8 cellular contexts compared by ENCODE assay signal in the genomic region with DNA sequence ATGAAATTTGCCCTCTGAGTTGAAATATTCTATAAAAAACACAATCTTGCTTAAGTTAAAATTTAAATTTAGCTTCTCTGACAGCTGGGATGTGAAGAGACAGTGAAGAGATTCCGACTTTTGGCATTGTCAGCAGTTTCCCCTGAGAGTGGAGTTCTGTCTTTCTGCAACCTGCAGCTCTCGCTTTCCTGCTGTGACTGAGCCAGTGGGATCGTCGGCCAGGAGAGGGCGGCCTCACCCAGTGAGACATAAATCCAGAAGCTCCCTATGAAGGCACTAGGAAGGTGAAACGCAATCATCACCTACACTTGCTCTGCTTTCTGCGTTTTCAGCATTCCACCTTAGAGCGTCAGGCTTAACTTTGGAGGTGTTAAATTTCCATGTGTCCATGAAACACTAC.
DNase-seq lines count a peak whose midpoint lies in the region; ATAC-seq and TF ChIP-seq lines count a peak whose summit lies in the region.

No MANE protein-coding gene starts in this region.

- peak; percentile 71 for DNase-seq in left kidney (ENCODE audit: low read depth, low spot score)
- no peak for DNase-seq in GDM1 (lab: John Stamatoyannopoulos, UW)
- no peak for DNase-seq in T-helper 2 cell treated with Interferon-gamma antibody and Interleukin-4, amounts not matched to agents 5 μg/mL and 100 μg/mL, for 36 hours (ENCODE audit: low spot score)

- H4K20me1 ChIP-seq in DOHH2 (ENCODE audit: control insufficient read depth, insufficient read depth, low read depth, low read length): no peaks in the 10 kb centered on the region

- H3K4me3 ChIP-seq in DOHH2 (ENCODE audit: low read length): no peak overlapping the region
- no peak overlapping the region for H3K4me3 ChIP-seq in WI38 (ENCODE audit: low read depth, low read length)

- no peaks in the 10 kb centered on the region for H3K9me3 Mint-ChIP-seq in T-helper 2 cell treated with Interferon-gamma antibody and Interleukin-4, amounts not matched to agents 5 μg/mL and 100 μg/mL, for 36 hours

- no peak overlapping the region for H3K4me2 ChIP-seq in DOHH2 (ENCODE audit: low read length)

- H3K36me3 ChIP-seq in DOHH2 (ENCODE audit: control insufficient read depth, low read length): no peaks in the 10 kb centered on the region

- no peaks in the 10 kb centered on the region for H3K4me1 ChIP-seq in DOHH2 (ENCODE audit: control insufficient read depth, low read length)

- no peaks in the 10 kb centered on the region for H3K4me1 Mint-ChIP-seq in T-helper 2 cell treated with Interferon-gamma antibody and Interleukin-4, amounts not matched to agents 5 μg/mL and 100 μg/mL, for 36 hours (ENCODE audit: low read depth)

- H3K27me3 Mint-ChIP-seq in T-helper 2 cell treated with Interferon-gamma antibody and Interleukin-4, amounts not matched to agents 5 μg/mL and 100 μg/mL, for 36 hours (ENCODE audit: low read depth): no peaks in the 10 kb centered on the region

- H3K9me3 ChIP-seq in DOHH2 (ENCODE audit: control insufficient read depth, insufficient read depth, low read length): no peaks in the 10 kb centered on the region

- ATAC-seq in GM18519 (IDR thresholded peaks at IDR 0.05; ENCODE audit: low FRiP score, unreplicated experiment): no peak
- ATAC-seq in HG02759 (IDR thresholded peaks at IDR 0.05; ENCODE audit: unreplicated experiment): no peak

- no peaks in the 10 kb centered on the region for H3K36me3 Mint-ChIP-seq in T-helper 2 cell treated with Interferon-gamma antibody and Interleukin-4, amounts not matched to agents 5 μg/mL and 100 μg/mL, for 36 hours (ENCODE audit: low read depth)

- H3K9me2 ChIP-seq in DOHH2 (replicated peaks; ENCODE audit: control insufficient read depth, low read length): no peaks in the 10 kb centered on the region

- H3K27ac ChIP-seq in DOHH2 (ENCODE audit: low read depth, low read length): no peak overlapping the region

- no peaks in the 10 kb centered on the region for H3K79me2 ChIP-seq in DOHH2 (ENCODE audit: control insufficient read depth, low read length)

- no peaks in the 10 kb centered on the region for H3F3A ChIP-seq in DOHH2 (ENCODE audit: control insufficient read depth, insufficient read depth)

- no peak overlapping the region for H3K4me3 Mint-ChIP-seq in T-helper 2 cell treated with Interferon-gamma antibody and Interleukin-4, amounts not matched to agents 5 μg/mL and 100 μg/mL, for 36 hours

- H3K27me3 ChIP-seq in DOHH2 (ENCODE audit: control insufficient read depth, low read length): no peaks in the 10 kb centered on the region

- no peak overlapping the region for H3K27ac Mint-ChIP-seq in T-helper 2 cell treated with Interferon-gamma antibody and Interleukin-4, amounts not matched to agents 5 μg/mL and 100 μg/mL, for 36 hours

- TF ChIP-seq CTCF in DOHH2 (IDR thresholded peaks at IDR 0.05; ENCODE audit: low read depth, low read length, poor library complexity, severe bottlenecking) (peak; percentile 14), LNCAP (IDR thresholded peaks at IDR 0.05) (peak; percentile 59), WI38 (IDR thresholded peaks at IDR 0.05; ENCODE audit: low read depth, low read length) (0 out of 2 replicates have a peak, but pooled peaks have one; percentile 28)
